Comparison of ENCODE assay signal across 1 cellular context in genomic region chr17:75876938-75877751, GRCh38.
TF ChIP-seq lines count a peak whose summit lies in the region.

No MANE protein-coding gene starts in this region.

TF ChIP-seq in HepG2, 621 proteins besides CTCF, POLR2A, EP300 and RAD21 (continues in another document):
- TF ChIP-seq THAP9 (CRISPR knock-in tag; IDR thresholded peaks at IDR 0.05; ENCODE audit: borderline replicate concordance) (peak; percentile 62; the same call in 1 of the 2 replicates), PHF20 (CRISPR knock-in tag; IDR thresholded peaks at IDR 0.05) (peak; percentile 49; the same call in 1 of the 2 replicates), SNAI1 (CRISPR knock-in tag; IDR thresholded peaks at IDR 0.05; ENCODE audit: borderline replicate concordance) (0 out of 2 replicates have a peak, but pooled peaks have one; percentile 77), ZNF556 (CRISPR knock-in tag; IDR thresholded peaks at IDR 0.05; ENCODE audit: borderline replicate concordance) (no peak), FOXA3 (CRISPR knock-in tag; IDR thresholded peaks at IDR 0.05) (no peak; the same call in 1 of the 2 replicates), LBX2 (CRISPR knock-in tag; IDR thresholded peaks at IDR 0.05; ENCODE audit: borderline replicate concordance) (no peak), DR1 (CRISPR knock-in tag; IDR thresholded peaks at IDR 0.05) (no peak), RBFOX2 (IDR thresholded peaks at IDR 0.05; ENCODE audit: low read depth, low read length) (peak; percentile 85), ZNF615 (CRISPR knock-in tag; IDR thresholded peaks at IDR 0.05; ENCODE audit: borderline replicate concordance) (0 out of 2 replicates have a peak, but pooled peaks have one; percentile 19), POLR2G (IDR thresholded peaks at IDR 0.05; ENCODE audit: low read depth, low read length) (peak; percentile 51), ZNF142 (CRISPR knock-in tag; IDR thresholded peaks at IDR 0.05) (0 out of 2 replicates have a peak, but pooled peaks have one; percentile 2), ZNF720 (CRISPR knock-in tag; IDR thresholded peaks at IDR 0.05) (no peak; the same call in 1 of the 2 replicates), RELA (CRISPR knock-in tag; IDR thresholded peaks at IDR 0.05) (peak; percentile 31; the same call in 1 of the 2 replicates), CCDC6 (CRISPR knock-in tag; IDR thresholded peaks at IDR 0.05) (no peak; the same call in 1 of the 2 replicates), THAP7 (CRISPR knock-in tag; IDR thresholded peaks at IDR 0.05) (0 out of 2 replicates have a peak, but pooled peaks have one; percentile 83), ZNF260 (CRISPR knock-in tag; IDR thresholded peaks at IDR 0.05; ENCODE audit: borderline replicate concordance, low read depth) (0 out of 2 replicates have a peak, but pooled peaks have one; percentile 18), PHF21A (CRISPR knock-in tag; IDR thresholded peaks at IDR 0.05) (no peak; the same call in 1 of the 2 replicates), FIP1L1 (IDR thresholded peaks at IDR 0.05; ENCODE audit: borderline replicate concordance, insufficient read depth, low read depth, low read length) (peak; percentile 54; the same call in 1 of the 2 replicates), PITX1 (CRISPR knock-in tag; IDR thresholded peaks at IDR 0.05) (peak; percentile 46; the same call in 1 of the 2 replicates), MEIS2 (CRISPR knock-in tag; IDR thresholded peaks at IDR 0.05) (peak; percentile 21; the same call in 1 of the 2 replicates), KLF9 (CRISPR knock-in tag; IDR thresholded peaks at IDR 0.05; ENCODE audit: low read depth) (peak; percentile 42; the same call in 1 of the 2 replicates), HOXA9 (CRISPR knock-in tag; IDR thresholded peaks at IDR 0.05; ENCODE audit: borderline replicate concordance) (peak; percentile 74), ZBTB20 (CRISPR knock-in tag; IDR thresholded peaks at IDR 0.05; ENCODE audit: borderline replicate concordance, low read depth) (peak; percentile 40; the same call in 1 of the 2 replicates), ZNF501 (CRISPR knock-in tag; IDR thresholded peaks at IDR 0.05) (0 out of 2 replicates have a peak, but pooled peaks have one; percentile 13), ZNF280D (CRISPR knock-in tag; IDR thresholded peaks at IDR 0.05) (no peak; the same call in 1 of the 2 replicates), ZNF33A (CRISPR knock-in tag; IDR thresholded peaks at IDR 0.05; ENCODE audit: borderline replicate concordance) (peak; percentile 71; the same call in 1 of the 2 replicates), PTBP1 (IDR thresholded peaks at IDR 0.05; ENCODE audit: low read depth, low read length, poor library complexity, severe bottlenecking) (peak; percentile 97), GMEB1 (CRISPR knock-in tag; IDR thresholded peaks at IDR 0.05; ENCODE audit: borderline replicate concordance) (no peak; the same call in 1 of the 2 replicates), IRF9 (CRISPR knock-in tag; IDR thresholded peaks at IDR 0.05; ENCODE audit: borderline replicate concordance) (no peak), BORCS8-MEF2B (CRISPR knock-in tag; IDR thresholded peaks at IDR 0.05) (no peak; the same call in none of the 2 replicates), KDM4B (CRISPR knock-in tag; IDR thresholded peaks at IDR 0.05) (peak; percentile 47; the same call in 1 of the 2 replicates), SRSF1 (optimal IDR thresholded peaks at IDR 0.05; ENCODE audit: low read depth, low read length) (peak; percentile 23), ZEB1 (IDR thresholded peaks at IDR 0.05; ENCODE audit: insufficient replicate concordance, low read depth) (peak; percentile 59), ZFX (CRISPR knock-in tag; IDR thresholded peaks at IDR 0.05; ENCODE audit: low read depth) (peak; percentile 72), NCOR1 (IDR thresholded peaks at IDR 0.05; ENCODE audit: borderline replicate concordance, low read length) (no peak; the same call in none of the 2 replicates), ZNF333 (CRISPR knock-in tag; IDR thresholded peaks at IDR 0.05; ENCODE audit: borderline replicate concordance) (peak; percentile 59; the same call in 1 of the 2 replicates), POLR2AphosphoS5 (IDR thresholded peaks at IDR 0.05; ENCODE audit: low read depth, low read length) (peak; percentile 56; the same call in 1 of the 2 replicates), RFXANK (CRISPR knock-in tag; IDR thresholded peaks at IDR 0.05) (no peak), MXD4 (CRISPR knock-in tag; IDR thresholded peaks at IDR 0.05) (0 out of 2 replicates have a peak, but pooled peaks have one; percentile 4), ZBTB4 (CRISPR knock-in tag; IDR thresholded peaks at IDR 0.05; ENCODE audit: borderline replicate concordance) (peak; percentile 11; the same call in 1 of the 2 replicates), KMT2B (CRISPR knock-in tag; IDR thresholded peaks at IDR 0.05) (0 out of 2 replicates have a peak, but pooled peaks have one; percentile 15)
